In the genomic region with DNA sequence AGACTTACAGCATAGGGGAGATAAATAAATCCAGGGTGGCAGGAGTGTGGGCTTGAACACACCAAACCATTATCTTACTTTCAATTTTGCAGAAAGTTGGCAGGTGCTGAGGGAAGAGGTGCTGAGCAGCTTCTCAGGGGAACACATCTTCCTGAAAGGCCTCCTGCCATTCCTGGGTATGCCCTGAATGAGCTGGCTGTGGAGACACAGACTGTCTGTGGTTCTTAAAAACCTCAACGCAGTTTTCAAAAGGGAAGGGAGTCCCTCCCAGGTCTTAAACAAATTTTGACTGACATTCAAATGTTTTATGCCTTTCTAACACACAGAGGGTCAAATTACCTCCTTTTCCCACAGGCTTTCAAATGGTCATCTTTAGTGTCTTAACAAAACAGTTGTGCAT, we compare ENCODE assay signal across 11 cellular contexts.
DNase-seq lines count a peak whose midpoint lies in the region; ATAC-seq lines count a peak whose summit lies in the region.
"Had no signal": no experiment of that assay in that cellular context is flagged by ENCODE, and none has a peak within 500 bp of the region (broad histone marks: within the 10 kb centered on the region; RNA-seq: fewer than 3 reads in every experiment).

No MANE protein-coding gene starts in this region.

- peak; percentile 80 to 88 for DNase-seq in NCI-H526 (lab: John Stamatoyannopoulos, UW)
- DNase-seq in naive B cell: no peak
- DNase-seq in anterior cingulate cortex (lab: John Stamatoyannopoulos, UW): no peak
- no peak for DNase-seq in NCI-H1048 (lab: John Stamatoyannopoulos, UW)
- no peak for DNase-seq in islet precursor cell
- DNase-seq: activated naive CD4-positive, alpha-beta T cell; DMS53; NCI-H446 treated with DMSO at 0.1 percent for 48 hours had no signal

- peaks cover 0 to 5% (median under 1%) of the 10 kb centered on the region in 7 donors for H3K9me3 Mint-ChIP-seq in naive B cell

- H3K4me3 Mint-ChIP-seq in naive B cell: peak overlapping the region in 5 of 8 donors; percentile 6 to 47 (median 23)
- H3K4me3 Mint-ChIP-seq: T-helper 1 cell treated with Interleukin-12 subunit alpha and Interleukin-12 subunit beta and Interleukin-4 antibody, amounts not matched to agents 30 μg/mL and 1 μg/mL, for 36 hours had no signal

- ATAC-seq in GM18867 (IDR thresholded peaks at IDR 0.05; ENCODE audit: unreplicated experiment) (peak; percentile 30), HG02571 (IDR thresholded peaks at IDR 0.05; ENCODE audit: unreplicated experiment) (peak; percentile 25), naive B cell (ENCODE audit: low read depth in 2 of 2) (no peak)

- H3K27me3 Mint-ChIP-seq in naive B cell: no peaks in the 10 kb centered on the region

- peaks cover 11 to 15% (median 11%) of the 10 kb centered on the region in 3 donors for H3K4me1 Mint-ChIP-seq in naive B cell

- H3K27ac Mint-ChIP-seq in naive B cell: peak overlapping the region in 2 of 6 donors; percentile 71 to 74
- H3K27ac Mint-ChIP-seq: T-helper 1 cell treated with Interleukin-12 subunit alpha and Interleukin-12 subunit beta and Interleukin-4 antibody, amounts not matched to agents 30 μg/mL and 1 μg/mL, for 36 hours had no signal

- peaks cover 0 to under 1% of the 10 kb centered on the region in 2 donors for H3K36me3 Mint-ChIP-seq in naive B cell

Comparison
In these comparisons a context has a peak if more than half of its experiments do, and no peak if none do; other contexts are left out.
1. ATAC-seq: peak in GM18867 (single experiment) and HG02571 (single experiment); none in naive B cell (0 of 2).
2. DNase-seq: peak in NCI-H526 (2 of 2); none in naive B cell (single experiment), anterior cingulate cortex (0 of 58), NCI-H1048 (single experiment) and islet precursor cell (single experiment).